Comparison of ENCODE assay signal across 31 cellular contexts in genomic region chr15:96217983-96218382, GRCh38.
"Had no signal": no experiment of that assay in that cellular context is flagged by ENCODE, and none has a peak within 500 bp of the region (broad histone marks: within the 10 kb centered on the region; RNA-seq: fewer than 3 reads in every experiment).

No MANE protein-coding gene starts in this region.

- H3K4me1 Mint-ChIP-seq: activated CD4-positive, alpha-beta T cell treated with anti-CD3 and anti-CD28 coated beads for 36 hours; activated CD4-positive, alpha-beta T cell treated with anti-CD3 and anti-CD28 coated beads, Interleukin-2, amount 10 ng/mL, durations not matched to agents 24 days and 14 days; activated CD8-positive, alpha-beta memory T cell treated with anti-CD3 and anti-CD28 coated beads, Interleukin-2, amount 10 ng/mL, durations not matched to agents 7 days and 5 days; activated naive CD4-positive, alpha-beta T cell treated with anti-CD3 and anti-CD28 coated beads, Interleukin-2, amount 10 ng/mL, durations not matched to agents 7 days and 5 days; activated naive CD8-positive, alpha-beta T cell treated with anti-CD3 and anti-CD28 coated beads, Interleukin-2, amount 10 ng/mL, durations not matched to agents 7 days and 5 days; central memory CD8-positive, alpha-beta T cell; endodermal cell had no signal

- H3K27ac Mint-ChIP-seq: activated CD4-positive, alpha-beta memory T cell treated with anti-CD3 and anti-CD28 coated beads for 36 hours; activated CD4-positive, alpha-beta T cell treated with anti-CD3 and anti-CD28 coated beads for 36 hours; activated CD4-positive, alpha-beta T cell treated with anti-CD3 and anti-CD28 coated beads, Interleukin-2, amount 10 ng/mL, durations not matched to agents 24 days and 14 days; activated CD8-positive, alpha-beta memory T cell treated with anti-CD3 and anti-CD28 coated beads, Interleukin-2, amount 10 ng/mL, durations not matched to agents 7 days and 5 days; activated CD8-positive, alpha-beta T cell treated with anti-CD3 and anti-CD28 coated beads, Interleukin-2, amount 10 ng/mL, durations not matched to agents 7 days and 5 days; activated naive CD4-positive, alpha-beta T cell treated with anti-CD3 and anti-CD28 coated beads, Interleukin-2, amount 10 ng/mL, durations not matched to agents 7 days and 5 days; activated naive CD4-positive, alpha-beta T cell treated with anti-CD3 and anti-CD28 coated beads, Interleukin-2, amount 50 U/mL, for 72 hours; activated naive CD8-positive, alpha-beta T cell treated with anti-CD3 and anti-CD28 coated beads, Interleukin-2, amount 10 ng/mL, durations not matched to agents 7 days and 5 days; activated T-cell treated with anti-CD3 and anti-CD28 coated beads, Interleukin-2, amount 50 U/mL, for 72 hours; brain; dendritic cell treated with granulocyte-macrophage colony-stimulating factor and Interleukin-4, amounts not matched to agents 40 ng/mL and 50 ng/mL, for 4 days; endodermal cell had no signal

- H3K4me1 ChIP-seq: ascending aorta, breast epithelium, heart left ventricle had no signal

- FAIRE-seq: frontal cortex had no signal

- H3K9me3 Mint-ChIP-seq: activated CD4-positive, alpha-beta memory T cell treated with anti-CD3 and anti-CD28 coated beads for 36 hours; dendritic cell treated with granulocyte-macrophage colony-stimulating factor and Interleukin-4, amounts not matched to agents 40 ng/mL and 50 ng/mL, for 4 days; endodermal cell had no signal

- H3K27me3 ChIP-seq: ascending aorta, breast epithelium, heart left ventricle had no signal

- H3K4me3 ChIP-seq: ascending aorta, breast epithelium, cardiac muscle cell, coronary artery, dorsolateral prefrontal cortex, heart left ventricle had no signal

- H3K9me3 ChIP-seq: ascending aorta, breast epithelium, heart left ventricle had no signal

- H3K4me3 Mint-ChIP-seq: activated CD4-positive, alpha-beta memory T cell treated with anti-CD3 and anti-CD28 coated beads for 36 hours; activated CD4-positive, alpha-beta T cell treated with anti-CD3 and anti-CD28 coated beads for 36 hours; activated CD4-positive, alpha-beta T cell treated with anti-CD3 and anti-CD28 coated beads, Interleukin-2, amount 10 ng/mL, durations not matched to agents 24 days and 14 days; activated CD8-positive, alpha-beta memory T cell treated with anti-CD3 and anti-CD28 coated beads, Interleukin-2, amount 10 ng/mL, durations not matched to agents 7 days and 5 days; activated CD8-positive, alpha-beta T cell treated with anti-CD3 and anti-CD28 coated beads, Interleukin-2, amount 10 ng/mL, durations not matched to agents 7 days and 5 days; activated naive CD4-positive, alpha-beta T cell treated with anti-CD3 and anti-CD28 coated beads, Interleukin-2, amount 10 ng/mL, durations not matched to agents 7 days and 5 days; activated naive CD8-positive, alpha-beta T cell treated with anti-CD3 and anti-CD28 coated beads, Interleukin-2, amount 10 ng/mL, durations not matched to agents 7 days and 5 days; activated T-cell treated with anti-CD3 and anti-CD28 coated beads, Interleukin-2, amount 50 U/mL, for 72 hours; brain; central memory CD8-positive, alpha-beta T cell; dendritic cell treated with granulocyte-macrophage colony-stimulating factor and Interleukin-4, amounts not matched to agents 40 ng/mL and 50 ng/mL, for 4 days; endodermal cell had no signal

- H3K27me3 Mint-ChIP-seq: activated CD4-positive, alpha-beta T cell treated with anti-CD3 and anti-CD28 coated beads, Interleukin-2, amount 10 ng/mL, durations not matched to agents 24 days and 14 days; activated CD8-positive, alpha-beta memory T cell treated with anti-CD3 and anti-CD28 coated beads, Interleukin-2, amount 10 ng/mL, durations not matched to agents 7 days and 5 days; activated naive CD4-positive, alpha-beta T cell treated with anti-CD3 and anti-CD28 coated beads, Interleukin-2, amount 10 ng/mL, durations not matched to agents 7 days and 5 days; activated naive CD8-positive, alpha-beta T cell treated with anti-CD3 and anti-CD28 coated beads, Interleukin-2, amount 10 ng/mL, durations not matched to agents 7 days and 5 days; dendritic cell treated with granulocyte-macrophage colony-stimulating factor and Interleukin-4, amounts not matched to agents 40 ng/mL and 50 ng/mL, for 4 days had no signal

- DNase-seq: activated CD4-positive, alpha-beta memory T cell treated with anti-CD3 and anti-CD28 coated beads for 36 hours; activated CD4-positive, alpha-beta T cell treated with anti-CD3 and anti-CD28 coated beads for 36 hours; activated CD4-positive, alpha-beta T cell treated with anti-CD3 and anti-CD28 coated beads, Interleukin-2, amount 10 ng/mL, durations not matched to agents 24 days and 14 days; activated CD4-positive, CD25-positive, alpha-beta regulatory T cell; activated CD4-positive, CD25-positive, alpha-beta regulatory T cell treated with anti-CD3 and anti-CD28 coated beads, Interleukin-2, amount 50 U/mL, for 72 hours; activated CD8-positive, alpha-beta memory T cell treated with anti-CD3 and anti-CD28 coated beads, Interleukin-2, amount 10 ng/mL, durations not matched to agents 7 days and 5 days; activated CD8-positive, alpha-beta memory T cell treated with anti-CD3 and anti-CD28 coated beads, Interleukin-2, amount 50 U/mL, for 4 hours; activated CD8-positive, alpha-beta T cell treated with anti-CD3 and anti-CD28 coated beads, Interleukin-2, amount 10 ng/mL, durations not matched to agents 7 days and 5 days; activated gamma-delta T cell; activated naive CD4-positive, alpha-beta T cell; activated naive CD4-positive, alpha-beta T cell treated with anti-CD3 and anti-CD28 coated beads, Interleukin-2, amount 10 ng/mL, durations not matched to agents 7 days and 5 days; activated naive CD8-positive, alpha-beta T cell treated with anti-CD3 and anti-CD28 coated beads, Interleukin-2, amount 10 ng/mL, durations not matched to agents 7 days and 5 days; activated T-cell treated with anti-CD3 and anti-CD28 coated beads, Interleukin-2, amount 50 U/mL, for 1 hour; activated T-cell treated with anti-CD3 and anti-CD28 coated beads, Interleukin-2, amount 50 U/mL, for 72 hours; dorsolateral prefrontal cortex; effector memory CD4-positive, alpha-beta T cell; endodermal cell; foreskin fibroblast; glutamatergic neuron; heart left ventricle; T-helper 2 cell had no signal

- H3K27ac ChIP-seq: ascending aorta, breast epithelium, cardiac muscle cell, coronary artery, dorsolateral prefrontal cortex, heart left ventricle had no signal

- H3K36me3 Mint-ChIP-seq: activated CD4-positive, alpha-beta memory T cell treated with anti-CD3 and anti-CD28 coated beads for 36 hours; activated CD8-positive, alpha-beta memory T cell treated with anti-CD3 and anti-CD28 coated beads, Interleukin-2, amount 10 ng/mL, durations not matched to agents 7 days and 5 days; activated naive CD4-positive, alpha-beta T cell treated with anti-CD3 and anti-CD28 coated beads, Interleukin-2, amount 10 ng/mL, durations not matched to agents 7 days and 5 days; activated naive CD8-positive, alpha-beta T cell treated with anti-CD3 and anti-CD28 coated beads, Interleukin-2, amount 10 ng/mL, durations not matched to agents 7 days and 5 days had no signal

- ATAC-seq: activated CD4-positive, alpha-beta T cell treated with anti-CD3 and anti-CD28 coated beads for 36 hours; activated CD8-positive, alpha-beta memory T cell treated with anti-CD3 and anti-CD28 coated beads, Interleukin-2, amount 10 ng/mL, durations not matched to agents 7 days and 5 days; activated CD8-positive, alpha-beta T cell treated with anti-CD3 and anti-CD28 coated beads, Interleukin-2, amount 10 ng/mL, durations not matched to agents 7 days and 5 days; activated naive CD4-positive, alpha-beta T cell treated with anti-CD3 and anti-CD28 coated beads, Interleukin-2, amount 50 U/mL, for 72 hours; activated T-cell treated with anti-CD3 and anti-CD28 coated beads, Interleukin-2, amount 50 U/mL, for 72 hours; esophagus mucosa; heart left ventricle had no signal

- H3K36me3 ChIP-seq: ascending aorta, breast epithelium, cardiac muscle cell, heart left ventricle had no signal
